ENCODE assay signal across 22 cellular contexts in the genomic region with DNA sequence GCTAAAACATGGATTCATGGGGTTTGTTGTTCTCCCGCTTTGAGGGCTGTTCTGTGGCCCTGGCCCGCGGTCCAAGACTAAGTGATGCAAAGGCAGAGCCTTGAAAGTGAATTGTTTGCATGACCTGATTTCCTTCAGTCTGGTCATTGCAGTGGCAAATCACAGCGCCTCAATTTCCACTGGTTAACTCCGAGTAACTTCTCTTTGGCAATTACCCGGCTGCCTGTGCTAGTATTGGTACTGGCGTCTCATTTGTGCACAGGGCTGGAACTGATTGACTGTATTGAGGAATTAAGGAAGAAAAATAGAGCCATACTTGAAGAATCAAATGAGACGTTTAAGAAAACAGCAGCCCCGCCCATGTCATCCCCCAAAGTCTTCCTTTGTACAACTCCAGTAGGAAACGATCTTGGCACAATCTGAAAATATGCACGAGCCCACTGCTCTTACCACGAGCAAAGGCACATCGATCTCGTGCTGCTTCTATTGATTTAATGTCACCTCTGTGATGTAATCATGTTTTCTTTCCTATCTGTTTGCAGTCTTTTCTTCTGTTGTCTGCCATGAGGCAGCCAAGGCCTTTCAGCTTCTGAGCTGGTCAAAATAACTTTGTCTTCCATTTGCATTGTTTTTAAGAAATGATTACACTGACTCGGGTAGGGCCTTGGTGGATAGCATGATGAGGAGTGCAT.
"Had no signal": no experiment of that assay in that cellular context is flagged by ENCODE, and none has a peak within 500 bp of the region (broad histone marks: within the 10 kb centered on the region; RNA-seq: fewer than 3 reads in every experiment).

No MANE protein-coding gene starts in this region.

- H3K4me1 ChIP-seq: lower lobe of right lung, sigmoid colon, thyroid gland, upper lobe of left lung had no signal

- H3K9me3 ChIP-seq: lower lobe of right lung, sigmoid colon, stomach, thyroid gland, upper lobe of left lung had no signal

- H3K4me3 Mint-ChIP-seq: activated naive CD8-positive, alpha-beta T cell; central memory CD8-positive, alpha-beta T cell; nephron; stimulated activated naive B cell treated with anti-CD40 and anti-IgM and Interleukin-4, amounts not matched to agents 10 μg/mL and 1 μg/mL and 100 μg/mL, for 72 hours had no signal

- H3K27ac Mint-ChIP-seq: activated naive CD8-positive, alpha-beta T cell; activated T-helper 2 cell treated with anti-CD3 and anti-CD28 coated beads, Interferon-gamma antibody, Interleukin-2, Interleukin-4, amounts not matched to agents 10 μg/mL and 5 μg/mL and 100 μg/mL, durations not matched to agents 14 hours and 24 hours and 36 hours; nephron; stimulated activated naive B cell treated with anti-CD40 and anti-IgM and Interleukin-4, amounts not matched to agents 10 μg/mL and 1 μg/mL and 100 μg/mL, for 72 hours had no signal

- H3K27ac ChIP-seq: lower lobe of right lung, sigmoid colon, SK-N-MC, stomach, thyroid gland, upper lobe of left lung had no signal

- H3K36me3 Mint-ChIP-seq: activated naive CD8-positive, alpha-beta T cell; stimulated activated naive B cell treated with anti-CD40 and anti-IgM and Interleukin-4, amounts not matched to agents 10 μg/mL and 1 μg/mL and 100 μg/mL, for 72 hours had no signal

- DNase-seq: activated CD4-positive, alpha-beta T cell treated with anti-CD3 and anti-CD28 coated beads for 4 hours; activated CD4-positive, alpha-beta T cell treated with anti-CD3 and anti-CD28 coated beads, Interleukin-2, amount 50 U/mL, for 4 hours; activated naive CD4-positive, alpha-beta T cell treated with Interleukin-2 at 50 U/mL for 16 hours; activated T-cell treated with anti-CD3 and anti-CD28 coated beads, Interleukin-2, amount 50 U/mL, for 48 hours; anterior cingulate cortex; effector memory CD4-positive, alpha-beta T cell; foreskin fibroblast; hippocampal formation; kidney; lower lobe of right lung; mesenchymal stem cell; small intestine; stimulated activated naive B cell treated with anti-CD40 and anti-IgM and Interleukin-4, amounts not matched to agents 10 μg/mL and 1 μg/mL and 100 μg/mL, for 72 hours; stomach; upper lobe of left lung had no signal

- H3K4me1 Mint-ChIP-seq: central memory CD8-positive, alpha-beta T cell; nephron; stimulated activated naive B cell treated with anti-CD40 and anti-IgM and Interleukin-4, amounts not matched to agents 10 μg/mL and 1 μg/mL and 100 μg/mL, for 72 hours had no signal

- H3K4me3 ChIP-seq: lower lobe of right lung, sigmoid colon, SK-N-MC, stomach, thyroid gland, upper lobe of left lung had no signal

- H3K27me3 ChIP-seq: sigmoid colon, stomach, thyroid gland, upper lobe of left lung had no signal

- ATAC-seq: lower lobe of right lung; stimulated activated naive B cell treated with anti-CD40 and anti-IgM and Interleukin-4, amounts not matched to agents 10 μg/mL and 1 μg/mL and 100 μg/mL, for 72 hours had no signal

- H3K36me3 ChIP-seq: lower lobe of right lung, sigmoid colon, stomach, thyroid gland, upper lobe of left lung had no signal

- H3K9me3 Mint-ChIP-seq: activated T-helper 2 cell treated with anti-CD3 and anti-CD28 coated beads, Interferon-gamma antibody, Interleukin-2, Interleukin-4, amounts not matched to agents 10 μg/mL and 5 μg/mL and 100 μg/mL, durations not matched to agents 14 hours and 24 hours and 36 hours; central memory CD8-positive, alpha-beta T cell had no signal
